Comparison of ENCODE assay signal across 8 cellular contexts in genomic region chr2:119222863-119223520, GRCh38. TPM values are rescaled to one million over a fixed set of nuclear protein-coding genes. Genes with fewer than 3 reads are reported as not detected.
DNase-seq lines count a peak whose midpoint lies in the region; ATAC-seq lines count a peak whose summit lies in the region.

No MANE protein-coding gene starts in this region.

- H3K36me3 ChIP-seq in H7 (replicated peaks; ENCODE audit: control insufficient read depth, insufficient read depth, low read length): no peaks in the 10 kb centered on the region

- no peaks in the 10 kb centered on the region for H3K36me3 Mint-ChIP-seq in activated naive CD8-positive, alpha-beta T cell treated with anti-CD3 and anti-CD28 coated beads for 36 hours
- H3K36me3 Mint-ChIP-seq in immature natural killer cell: no peaks in the 10 kb centered on the region

- peak overlapping the region; percentile 75 for H3K4me3 ChIP-seq in H7 (ENCODE audit: insufficient read depth, low read depth, low read length)
- H3K4me3 ChIP-seq in skin epidermis: peak overlapping the region; percentile 38 to 63 (median 48)

- H3K27me3 ChIP-seq in H7 (ENCODE audit: control insufficient read depth, insufficient read depth, low read length): peaks cover 13% of the 10 kb centered on the region

- no peak for ATAC-seq in HG02870 (IDR thresholded peaks at IDR 0.05; ENCODE audit: unreplicated experiment)
- no peak for ATAC-seq in HG03354 (IDR thresholded peaks at IDR 0.05; ENCODE audit: poor library complexity, severe bottlenecking, unreplicated experiment)
- ATAC-seq in GM19395 (IDR thresholded peaks at IDR 0.05; ENCODE audit: unreplicated experiment): no peak

- DNase-seq in H7 (no peak), immature natural killer cell (no peak), NCI-H69 (lab: John Stamatoyannopoulos, UW) (no peak)
- DNase-seq in activated naive CD8-positive, alpha-beta T cell treated with anti-CD3 and anti-CD28 coated beads for 36 hours: no peak

- peak overlapping the region in 9 of 21 experiments; percentile 12 to 68 (median 52) for H3K27ac ChIP-seq in skin epidermis

- peaks cover 53% of the 10 kb centered on the region for H3K27me3 Mint-ChIP-seq in activated naive CD8-positive, alpha-beta T cell treated with anti-CD3 and anti-CD28 coated beads for 36 hours
- peaks cover 0 to 4% (median 2%) of the 10 kb centered on the region in 3 donors for H3K27me3 Mint-ChIP-seq in immature natural killer cell (ENCODE audit: low read depth in 3 of 3)

- H3K27ac Mint-ChIP-seq in activated naive CD8-positive, alpha-beta T cell treated with anti-CD3 and anti-CD28 coated beads for 36 hours: no peak overlapping the region
- H3K27ac Mint-ChIP-seq in immature natural killer cell: peak overlapping the region in 2 of 6 donors; percentile 40 to 50

- H3K4me3 Mint-ChIP-seq in activated naive CD8-positive, alpha-beta T cell treated with anti-CD3 and anti-CD28 coated beads for 36 hours: peak overlapping the region; percentile 19
- H3K4me3 Mint-ChIP-seq in immature natural killer cell: peak overlapping the region; percentile 63 to 81 (median 75)

- no peaks in the 10 kb centered on the region for H3K9me3 Mint-ChIP-seq in activated naive CD8-positive, alpha-beta T cell treated with anti-CD3 and anti-CD28 coated beads for 36 hours
- no peaks in the 10 kb centered on the region for H3K9me3 Mint-ChIP-seq in immature natural killer cell

- no peaks in the 10 kb centered on the region for H3K4me1 Mint-ChIP-seq in activated naive CD8-positive, alpha-beta T cell treated with anti-CD3 and anti-CD28 coated beads for 36 hours
- peaks cover 4 to 30% of the 10 kb centered on the region in 2 donors for H3K4me1 Mint-ChIP-seq in immature natural killer cell

RNA-seq across cellular contexts. Expression of gene STEAP3, which starts 0.6 kb away (rescaled TPM):
- total RNA-seq in H7 (2014; rRNA removed; shearing (Covaris generic)): 14.3 and 16.0 TPM in 2 replicates
- under 1 TPM; 0.60 to 0.90 TPM for total RNA-seq in activated naive CD8-positive, alpha-beta T cell treated with anti-CD3 and anti-CD28 coated beads for 36 hours
- 1 to 10 TPM in 1 of 3 donors, under 1 TPM in 1, not detected in 1; 0.83 to 1.9 TPM for polyA plus RNA-seq in immature natural killer cell
